Comparison of ENCODE assay signal across 8 cellular contexts in genomic region chr19:39824143-39825092, GRCh38. TPM values are rescaled to one million over a fixed set of nuclear protein-coding genes. Genes with fewer than 3 reads are reported as not detected.
DNase-seq lines count a peak whose midpoint lies in the region; ATAC-seq and TF ChIP-seq lines count a peak whose summit lies in the region.

No MANE protein-coding gene starts in this region.

- no peaks in the 10 kb centered on the region for H3F3A ChIP-seq in Loucy (ENCODE audit: low read depth)

- H3K27ac Mint-ChIP-seq in activated naive CD8-positive, alpha-beta T cell treated with anti-CD3 and anti-CD28 coated beads, Interleukin-2, amount 50 U/mL, for 24 hours: no peak overlapping the region

- H2AFZ ChIP-seq in DND-41 (ENCODE audit: low read depth, low read length) (peak overlapping the region; percentile 72), Loucy (ENCODE audit: low read length) (peak overlapping the region; percentile 81), trophoblast cell (ENCODE audit: insufficient read depth, low read length, poor library complexity) (peak overlapping the region; percentile 90)

- TF ChIP-seq EP300 in tibial nerve (IDR thresholded peaks at IDR 0.05): no peak

- H3K79me2 ChIP-seq in DND-41 (ENCODE audit: insufficient read depth, low read length): peaks cover 10% of the 10 kb centered on the region
- H3K79me2 ChIP-seq in Loucy (ENCODE audit: insufficient read depth, low read length): peaks cover 5% of the 10 kb centered on the region; the same call in 1 of the 2 replicates
- peaks cover 3% of the 10 kb centered on the region for H3K79me2 ChIP-seq in trophoblast cell (ENCODE audit: control insufficient read depth, insufficient read depth, low read length, poor library complexity)

- no peak overlapping the region for H3K4me3 Mint-ChIP-seq in activated naive CD8-positive, alpha-beta T cell treated with anti-CD3 and anti-CD28 coated beads, Interleukin-2, amount 50 U/mL, for 24 hours

- H4K12ac ChIP-seq in trophoblast cell (ENCODE audit: low read depth, low read length): peak overlapping the region; percentile 92

- no peaks in the 10 kb centered on the region for H3K27me3 ChIP-seq in DND-41 (ENCODE audit: insufficient read depth, low read length, poor library complexity)
- no peaks in the 10 kb centered on the region for H3K27me3 ChIP-seq in Loucy (ENCODE audit: insufficient read depth, low read length, poor library complexity, severe bottlenecking)
- no peaks in the 10 kb centered on the region for H3K27me3 ChIP-seq in heart right ventricle
- H3K27me3 ChIP-seq in trophoblast cell (ENCODE audit: insufficient read depth, low read length): no peaks in the 10 kb centered on the region
- H3K27me3 ChIP-seq in tibial nerve: no peaks in the 10 kb centered on the region

- H3K4me2 ChIP-seq in DND-41 (ENCODE audit: insufficient read depth, low read length) (peak overlapping the region; percentile 87), Loucy (ENCODE audit: low read depth, low read length, poor library complexity, severe bottlenecking) (peak overlapping the region; percentile 90), trophoblast cell (ENCODE audit: low read length) (peak overlapping the region; percentile 62)

- no peaks in the 10 kb centered on the region for H3K27me3 Mint-ChIP-seq in activated naive CD8-positive, alpha-beta T cell treated with anti-CD3 and anti-CD28 coated beads, Interleukin-2, amount 50 U/mL, for 24 hours

- TF ChIP-seq CTCF in DND-41 (IDR thresholded peaks at IDR 0.05; ENCODE audit: borderline replicate concordance, extremely low read depth, low read length, poor library complexity, severe bottlenecking) (no peak), Loucy (conservative IDR thresholded peaks at IDR 0.05; ENCODE audit: low read length) (no peak), heart right ventricle (IDR thresholded peaks at IDR 0.05) (peak in 1 of 9 donors; percentile 17), tibial nerve (IDR thresholded peaks at IDR 0.05) (peak in 3 of 5 experiments; percentile 13 to 54 (median 30))

- H3K14ac ChIP-seq in trophoblast cell (ENCODE audit: low read length): peak overlapping the region; percentile 56

- H3K23ac ChIP-seq in trophoblast cell (ENCODE audit: low read length): no peak overlapping the region

- intact Hi-C loops in heart right ventricle (cut with DNase I): loop anchor here in 2 of 10 donors (1.0 kb wide), 1 partner anchor 9 kb away; no protein-coding TSS in a partner anchor

- peak overlapping the region; percentile 27 for H2BK120ac ChIP-seq in trophoblast cell (ENCODE audit: insufficient read depth, low read length, poor library complexity)

- H3K9ac ChIP-seq in DND-41 (ENCODE audit: low read depth, low read length) (peak overlapping the region; percentile 64), Loucy (ENCODE audit: low read depth, low read length, poor library complexity, severe bottlenecking) (peak overlapping the region; percentile 66), trophoblast cell (ENCODE audit: low read length) (peak overlapping the region; percentile 61)

- ATAC-seq in DND-41 (ENCODE audit: insufficient read depth, low read depth) (peak; percentile 99), GM21737 (IDR thresholded peaks at IDR 0.05; ENCODE audit: unreplicated experiment) (peak; percentile 79), heart right ventricle (peak; percentile 93 to 98 (median 97))
- peak; percentile 98 for ATAC-seq in activated naive CD8-positive, alpha-beta T cell treated with anti-CD3 and anti-CD28 coated beads, Interleukin-2, amount 50 U/mL, for 24 hours

- H3K4me3 ChIP-seq in DND-41 (ENCODE audit: low read depth in 1 of 2, low read length in 2 of 2): peak overlapping the region; percentile 44 to 76; a peak in 3 of 4 replicates
- H3K4me3 ChIP-seq in Loucy (ENCODE audit: low read length, poor library complexity, severe bottlenecking): peak overlapping the region; percentile 83
- H3K4me3 ChIP-seq in heart right ventricle: peak overlapping the region; percentile 72 to 94 (median 79)
- peak overlapping the region; percentile 85 for H3K4me3 ChIP-seq in trophoblast cell (ENCODE audit: low read depth, low read length)
- H3K4me3 ChIP-seq in tibial nerve: peak overlapping the region; percentile 54 to 91 (median 66)

- peak overlapping the region; percentile 98 for H4K8ac ChIP-seq in trophoblast cell (ENCODE audit: low read depth, low read length)

- H3K4ac ChIP-seq in trophoblast cell (ENCODE audit: low read depth, low read length): no peak overlapping the region

- peaks cover 20% of the 10 kb centered on the region for H3K4me1 ChIP-seq in DND-41 (ENCODE audit: insufficient read depth, low read length)
- peaks cover 10% of the 10 kb centered on the region for H3K4me1 ChIP-seq in Loucy (ENCODE audit: insufficient read depth, low read length, poor library complexity, severe bottlenecking)
- peaks cover 0 to 27% (median 12%) of the 10 kb centered on the region in 9 donors for H3K4me1 ChIP-seq in heart right ventricle
- H3K4me1 ChIP-seq in trophoblast cell (ENCODE audit: control insufficient read depth in 1 of 2, insufficient read depth in 2 of 2, low read length in 2 of 2): peaks cover 11 to 12% of the 10 kb centered on the region in 2 experiments
- H3K4me1 ChIP-seq in tibial nerve: peaks cover 0 to 27% (median 0%) of the 10 kb centered on the region in 4 donors

- DNase-seq in DND-41 (peak; percentile 92), SKM-1 (lab: John Stamatoyannopoulos, UW; ENCODE audit: unreplicated experiment) (peak; percentile 88), heart right ventricle (peak; percentile 79 to 93), trophoblast cell (peak in 1 of 2 donors; percentile 26), tibial nerve (ENCODE audit: low spot score in 2 of 2) (peak; percentile 83 to 91)
- DNase-seq in activated naive CD8-positive, alpha-beta T cell treated with anti-CD3 and anti-CD28 coated beads, Interleukin-2, amount 50 U/mL, for 24 hours: peak; percentile 83

- H3K36me3 Mint-ChIP-seq in activated naive CD8-positive, alpha-beta T cell treated with anti-CD3 and anti-CD28 coated beads, Interleukin-2, amount 50 U/mL, for 24 hours (ENCODE audit: low read depth): peaks cover 17% of the 10 kb centered on the region

- peak overlapping the region; percentile 52 for H3K27ac ChIP-seq in DND-41 (ENCODE audit: low read length)
- H3K27ac ChIP-seq in heart right ventricle: peak overlapping the region in 9 of 10 donors; percentile 69 to 87 (median 77)
- H3K27ac ChIP-seq in trophoblast cell (ENCODE audit: low read depth, low read length): peak overlapping the region; percentile 1
- peak overlapping the region; percentile 44 to 86 (median 70) for H3K27ac ChIP-seq in tibial nerve

- H4K20me1 ChIP-seq in DND-41 (ENCODE audit: insufficient read depth, low read length): no peaks in the 10 kb centered on the region
- H4K20me1 ChIP-seq in Loucy (ENCODE audit: insufficient read depth, low read length, poor library complexity, severe bottlenecking): no peaks in the 10 kb centered on the region

- H3K79me1 ChIP-seq in trophoblast cell (ENCODE audit: low read length): peaks cover 2% of the 10 kb centered on the region

- no peak overlapping the region for H2BK5ac ChIP-seq in trophoblast cell (ENCODE audit: low read depth, low read length, poor library complexity)

- H3K9me3 ChIP-seq in DND-41 (ENCODE audit: insufficient read depth, low read length, severe bottlenecking) (no peaks in the 10 kb centered on the region), Loucy (ENCODE audit: insufficient read depth, low read depth, low read length) (no peaks in the 10 kb centered on the region), heart right ventricle (no peaks in the 10 kb centered on the region), trophoblast cell (ENCODE audit: insufficient read depth, low read depth, low read length) (peaks cover 4% of the 10 kb centered on the region), tibial nerve (no peaks in the 10 kb centered on the region)

- WGBS in heart right ventricle, 2 donors: 4 to 7% methylated on average over 47 of the region's 47 CpGs
- no CpG with 5 or more reads among the region's 47 CpGs for WGBS in trophoblast cell (ENCODE audit: extremely low coverage, insufficient coverage, insufficient read length)
- WGBS in tibial nerve, 2 donors: 4 to 13% methylated on average over 32 to 47 of the region's 47 CpGs

- H4K91ac ChIP-seq in trophoblast cell (ENCODE audit: low read depth, low read length): peak overlapping the region; percentile 75

- H3K18ac ChIP-seq in trophoblast cell (ENCODE audit: low read length): peak overlapping the region; percentile 80

- H2BK12ac ChIP-seq in trophoblast cell (ENCODE audit: low read length): no peak overlapping the region

- H3K36me3 ChIP-seq in DND-41 (ENCODE audit: insufficient read depth, low read length): peaks cover 27% of the 10 kb centered on the region
- H3K36me3 ChIP-seq in Loucy (ENCODE audit: insufficient read depth, low read length): peaks cover 23% of the 10 kb centered on the region; the same call in 1 of the 2 replicates
- H3K36me3 ChIP-seq in heart right ventricle: peaks cover 0 to 52% (median 31%) of the 10 kb centered on the region in 9 donors
- H3K36me3 ChIP-seq in trophoblast cell (ENCODE audit: control insufficient read depth in 1 of 2, insufficient read depth in 2 of 2, low read length in 2 of 2): peaks cover 34% of the 10 kb centered on the region in 2 experiments
- H3K36me3 ChIP-seq in tibial nerve: peaks cover 0 to 52% (median 4%) of the 10 kb centered on the region in 3 donors

- H3K9me2 ChIP-seq in Loucy (replicated peaks; ENCODE audit: low read depth, low read length): no peaks in the 10 kb centered on the region

- peak overlapping the region; percentile 84 for H2AK5ac ChIP-seq in trophoblast cell (ENCODE audit: low read length)

- H3K9me3 Mint-ChIP-seq in activated naive CD8-positive, alpha-beta T cell treated with anti-CD3 and anti-CD28 coated beads, Interleukin-2, amount 50 U/mL, for 24 hours: no peaks in the 10 kb centered on the region

- H3K4me1 Mint-ChIP-seq in activated naive CD8-positive, alpha-beta T cell treated with anti-CD3 and anti-CD28 coated beads, Interleukin-2, amount 50 U/mL, for 24 hours: peaks cover 3% of the 10 kb centered on the region

- peak in 1 of 2 donors; percentile 33 for TF ChIP-seq POLR2A in tibial nerve (IDR thresholded peaks at IDR 0.05)

RNA-seq across cellular contexts. Expression of gene DYRK1B, which starts 9.5 kb away (rescaled TPM):
- total RNA-seq in heart right ventricle: 10 to 100 TPM; 10.1 to 43.5 (median 37.6) TPM
- polyA plus RNA-seq in heart right ventricle: 10 to 100 TPM in 1 of 2 donors, 1 to 10 TPM in 1; 7.3 to 17.3 TPM
- 16.6 and 16.9 TPM in 2 replicates for polyA plus RNA-seq in trophoblast cell (2013)
- total RNA-seq in tibial nerve: 10 to 100 TPM; 12.6 to 15.9 (median 13.1) TPM

RNA-seq across cellular contexts. Expression of gene FBL, which starts 21.8 kb away (rescaled TPM):
- total RNA-seq in heart right ventricle (10 to 100 TPM; 52.7 to 95.4 (median 67.4) TPM), tibial nerve (100 to 1,000 TPM; 170 to 204 (median 177) TPM)
- 100 to 1,000 TPM; 102 to 192 TPM for polyA plus RNA-seq in heart right ventricle
- polyA plus RNA-seq in trophoblast cell (2013): 183 and 189 TPM in 2 replicates

RNA-seq across cellular contexts. Expression of gene LEUTX, which starts 45.8 kb away (rescaled TPM):
- total RNA-seq in heart right ventricle: not detected
- not detected for polyA plus RNA-seq in heart right ventricle
- not detected in 2 replicates for polyA plus RNA-seq in trophoblast cell (2013)
- total RNA-seq in tibial nerve: not detected

Comparison
In these comparisons a context has a peak if more than half of its experiments do, and no peak if none do; other contexts are left out.
1. H3K27ac ChIP-seq: peak in every context shown above with its lines; median percentile 77 in heart right ventricle; 70 in tibial nerve; 52 in DND-41; 1 in trophoblast cell.
2. CTCF ChIP-seq: peak in tibial nerve (3 of 5); none in DND-41 (single experiment) and Loucy (single experiment).
3. Peak in every context shown above with its lines, with median percentiles within 50 percentile points of each other: ATAC-seq, H2AFZ ChIP-seq, H3K4me2 ChIP-seq, H3K4me3 ChIP-seq and H3K9ac ChIP-seq.